33 cellular contexts compared by ENCODE assay signal in the genomic region with DNA sequence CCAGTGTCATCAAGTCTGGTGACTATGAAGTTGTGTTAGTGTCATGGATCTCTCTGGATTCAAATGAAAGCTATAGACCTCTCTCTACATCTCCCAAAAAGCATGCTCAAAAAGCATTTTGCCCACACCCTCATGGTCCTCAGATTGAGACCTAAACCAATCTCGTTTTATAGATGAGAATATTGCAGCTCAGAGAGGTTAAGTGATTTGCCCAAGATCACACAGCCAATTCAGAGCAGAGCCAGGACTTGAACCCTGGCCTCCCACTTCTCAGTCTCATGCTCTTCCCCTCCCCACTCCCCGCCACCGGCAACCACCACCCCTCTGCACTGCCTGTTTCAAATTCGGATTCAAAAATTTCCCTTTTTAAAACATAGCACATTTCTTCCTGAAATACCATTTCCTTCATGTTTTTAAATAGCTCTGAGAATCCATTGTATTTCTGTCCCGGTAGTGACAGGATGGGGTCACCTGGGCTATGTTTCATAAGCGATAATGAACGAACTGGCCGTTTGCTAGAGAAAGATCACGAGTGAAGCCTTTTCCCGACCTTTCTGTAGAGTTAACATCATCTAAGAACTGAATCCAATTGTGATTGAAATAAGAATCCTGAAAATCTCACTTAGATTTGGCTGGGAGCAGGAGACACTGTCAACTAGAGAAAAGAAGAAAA. TPM values are rescaled to one million over a fixed set of nuclear protein-coding genes. Genes with fewer than 3 reads are reported as not detected.
"Had no signal": no experiment of that assay in that cellular context is flagged by ENCODE, and none has a peak within 500 bp of the region (broad histone marks: within the 10 kb centered on the region; RNA-seq: fewer than 3 reads in every experiment).

No MANE protein-coding gene starts in this region.

- ATAC-seq: activated CD4-positive, alpha-beta T cell treated with anti-CD3 and anti-CD28 coated beads for 36 hours; activated CD8-positive, alpha-beta memory T cell treated with anti-CD3 and anti-CD28 coated beads, Interleukin-2, amount 10 ng/mL, durations not matched to agents 7 days and 5 days; activated CD8-positive, alpha-beta T cell treated with anti-CD3 and anti-CD28 coated beads, Interleukin-2, amount 10 ng/mL, durations not matched to agents 7 days and 5 days; activated naive CD4-positive, alpha-beta T cell treated with anti-CD3 and anti-CD28 coated beads, Interleukin-2, amount 50 U/mL, for 72 hours; effector memory CD8-positive, alpha-beta T cell; foreskin keratinocyte; gastrocnemius medialis; heart left ventricle had no signal

- DNase-seq: activated CD4-positive, alpha-beta memory T cell treated with anti-CD3 and anti-CD28 coated beads for 36 hours; activated CD4-positive, alpha-beta T cell treated with anti-CD3 and anti-CD28 coated beads for 36 hours; activated CD4-positive, alpha-beta T cell treated with anti-CD3 and anti-CD28 coated beads, Interleukin-2, amount 10 ng/mL, durations not matched to agents 24 days and 14 days; activated CD4-positive, CD25-positive, alpha-beta regulatory T cell; activated CD4-positive, CD25-positive, alpha-beta regulatory T cell treated with anti-CD3 and anti-CD28 coated beads, Interleukin-2, amount 50 U/mL, for 72 hours; activated CD8-positive, alpha-beta memory T cell treated with anti-CD3 and anti-CD28 coated beads, Interleukin-2, amount 10 ng/mL, durations not matched to agents 7 days and 5 days; activated CD8-positive, alpha-beta memory T cell treated with anti-CD3 and anti-CD28 coated beads, Interleukin-2, amount 50 U/mL, for 4 hours; activated CD8-positive, alpha-beta T cell treated with anti-CD3 and anti-CD28 coated beads, Interleukin-2, amount 10 ng/mL, durations not matched to agents 7 days and 5 days; activated gamma-delta T cell; activated naive CD4-positive, alpha-beta T cell; activated naive CD4-positive, alpha-beta T cell treated with anti-CD3 and anti-CD28 coated beads, Interleukin-2, amount 10 ng/mL, durations not matched to agents 7 days and 5 days; activated naive CD8-positive, alpha-beta T cell treated with anti-CD3 and anti-CD28 coated beads, Interleukin-2, amount 10 ng/mL, durations not matched to agents 7 days and 5 days; activated T-cell treated with anti-CD3 and anti-CD28 coated beads, Interleukin-2, amount 50 U/mL, for 1 hour; activated T-cell treated with anti-CD3 and anti-CD28 coated beads, Interleukin-2, amount 50 U/mL, for 48 hours; central memory CD4-positive, alpha-beta T cell; cerebellar nuclear complex; colonic mucosa; effector CD4-positive, alpha-beta T cell; effector memory CD8-positive, alpha-beta T cell; erythroblast; foreskin keratinocyte; gastrocnemius medialis; glutamatergic neuron; heart left ventricle; T-helper 2 cell had no signal

- H3K4me3 Mint-ChIP-seq: activated CD4-positive, alpha-beta memory T cell treated with anti-CD3 and anti-CD28 coated beads for 36 hours; activated CD4-positive, alpha-beta T cell treated with anti-CD3 and anti-CD28 coated beads for 36 hours; activated CD4-positive, alpha-beta T cell treated with anti-CD3 and anti-CD28 coated beads, Interleukin-2, amount 10 ng/mL, durations not matched to agents 24 days and 14 days; activated CD8-positive, alpha-beta memory T cell treated with anti-CD3 and anti-CD28 coated beads, Interleukin-2, amount 10 ng/mL, durations not matched to agents 7 days and 5 days; activated CD8-positive, alpha-beta T cell treated with anti-CD3 and anti-CD28 coated beads, Interleukin-2, amount 10 ng/mL, durations not matched to agents 7 days and 5 days; activated naive CD4-positive, alpha-beta T cell treated with anti-CD3 and anti-CD28 coated beads, Interleukin-2, amount 10 ng/mL, durations not matched to agents 7 days and 5 days; activated naive CD8-positive, alpha-beta T cell treated with anti-CD3 and anti-CD28 coated beads, Interleukin-2, amount 10 ng/mL, durations not matched to agents 7 days and 5 days; activated T-helper 1 cell treated with anti-CD3 and anti-CD28 coated beads, Interleukin-12 subunit alpha, Interleukin-12 subunit beta, Interleukin-2, Interleukin-4 antibody, amounts not matched to agents 30 ng/mL and 10 ng/mL and 1 ng/mL, durations not matched to agents 14 hours and 24 hours and 36 hours; brain; effector memory CD8-positive, alpha-beta T cell had no signal

- H3K9me3 ChIP-seq: ascending aorta, breast epithelium, colonic mucosa, esophagus muscularis mucosa, gastrocnemius medialis, heart left ventricle had no signal

- H3K4me3 ChIP-seq: ascending aorta, breast epithelium, cardiac muscle cell, colonic mucosa, esophagus muscularis mucosa, gastrocnemius medialis had no signal

- H3K27ac Mint-ChIP-seq: activated CD4-positive, alpha-beta memory T cell treated with anti-CD3 and anti-CD28 coated beads for 36 hours; activated CD4-positive, alpha-beta T cell treated with anti-CD3 and anti-CD28 coated beads for 36 hours; activated CD4-positive, alpha-beta T cell treated with anti-CD3 and anti-CD28 coated beads, Interleukin-2, amount 10 ng/mL, durations not matched to agents 24 days and 14 days; activated CD8-positive, alpha-beta memory T cell treated with anti-CD3 and anti-CD28 coated beads, Interleukin-2, amount 10 ng/mL, durations not matched to agents 7 days and 5 days; activated CD8-positive, alpha-beta T cell treated with anti-CD3 and anti-CD28 coated beads, Interleukin-2, amount 10 ng/mL, durations not matched to agents 7 days and 5 days; activated naive CD4-positive, alpha-beta T cell treated with anti-CD3 and anti-CD28 coated beads, Interleukin-2, amount 10 ng/mL, durations not matched to agents 7 days and 5 days; activated naive CD4-positive, alpha-beta T cell treated with anti-CD3 and anti-CD28 coated beads, Interleukin-2, amount 50 U/mL, for 72 hours; activated naive CD8-positive, alpha-beta T cell treated with anti-CD3 and anti-CD28 coated beads, Interleukin-2, amount 10 ng/mL, durations not matched to agents 7 days and 5 days; activated T-helper 1 cell treated with anti-CD3 and anti-CD28 coated beads, Interleukin-12 subunit alpha, Interleukin-12 subunit beta, Interleukin-2, Interleukin-4 antibody, amounts not matched to agents 30 ng/mL and 10 ng/mL and 1 ng/mL, durations not matched to agents 14 hours and 24 hours and 36 hours; effector memory CD8-positive, alpha-beta T cell had no signal

- H3K36me3 Mint-ChIP-seq: activated CD4-positive, alpha-beta memory T cell treated with anti-CD3 and anti-CD28 coated beads for 36 hours; activated CD8-positive, alpha-beta memory T cell treated with anti-CD3 and anti-CD28 coated beads, Interleukin-2, amount 10 ng/mL, durations not matched to agents 7 days and 5 days; activated naive CD4-positive, alpha-beta T cell treated with anti-CD3 and anti-CD28 coated beads, Interleukin-2, amount 10 ng/mL, durations not matched to agents 7 days and 5 days; activated naive CD4-positive, alpha-beta T cell treated with anti-CD3 and anti-CD28 coated beads, Interleukin-2, amount 50 U/mL, for 72 hours; activated naive CD8-positive, alpha-beta T cell treated with anti-CD3 and anti-CD28 coated beads, Interleukin-2, amount 10 ng/mL, durations not matched to agents 7 days and 5 days; brain had no signal

- H3K4me1 ChIP-seq: ascending aorta, breast epithelium, colonic mucosa, esophagus muscularis mucosa, foreskin keratinocyte had no signal

- H3K9me3 Mint-ChIP-seq: activated CD4-positive, alpha-beta memory T cell treated with anti-CD3 and anti-CD28 coated beads for 36 hours; activated CD4-positive, alpha-beta T cell treated with anti-CD3 and anti-CD28 coated beads, Interleukin-2, amount 10 ng/mL, durations not matched to agents 24 days and 14 days; activated naive CD4-positive, alpha-beta T cell treated with anti-CD3 and anti-CD28 coated beads, Interleukin-2, amount 10 ng/mL, durations not matched to agents 7 days and 5 days; activated naive CD4-positive, alpha-beta T cell treated with anti-CD3 and anti-CD28 coated beads, Interleukin-2, amount 50 U/mL, for 72 hours; activated naive CD8-positive, alpha-beta T cell treated with anti-CD3 and anti-CD28 coated beads, Interleukin-2, amount 10 ng/mL, durations not matched to agents 7 days and 5 days; activated T-helper 1 cell treated with anti-CD3 and anti-CD28 coated beads, Interleukin-12 subunit alpha, Interleukin-12 subunit beta, Interleukin-2, Interleukin-4 antibody, amounts not matched to agents 30 ng/mL and 10 ng/mL and 1 ng/mL, durations not matched to agents 14 hours and 24 hours and 36 hours; brain; effector memory CD8-positive, alpha-beta T cell had no signal

- H3K4me1 Mint-ChIP-seq: activated CD4-positive, alpha-beta T cell treated with anti-CD3 and anti-CD28 coated beads for 36 hours; activated CD4-positive, alpha-beta T cell treated with anti-CD3 and anti-CD28 coated beads, Interleukin-2, amount 10 ng/mL, durations not matched to agents 24 days and 14 days; activated CD8-positive, alpha-beta memory T cell treated with anti-CD3 and anti-CD28 coated beads, Interleukin-2, amount 10 ng/mL, durations not matched to agents 7 days and 5 days; activated naive CD4-positive, alpha-beta T cell treated with anti-CD3 and anti-CD28 coated beads, Interleukin-2, amount 10 ng/mL, durations not matched to agents 7 days and 5 days; activated naive CD8-positive, alpha-beta T cell treated with anti-CD3 and anti-CD28 coated beads, Interleukin-2, amount 10 ng/mL, durations not matched to agents 7 days and 5 days had no signal

- H3K27ac ChIP-seq: ascending aorta, cardiac muscle cell, colonic mucosa, esophagus muscularis mucosa, foreskin keratinocyte, gastrocnemius medialis had no signal

- H3K36me3 ChIP-seq: ascending aorta, breast epithelium, cardiac muscle cell, colonic mucosa, esophagus muscularis mucosa, gastrocnemius medialis, heart left ventricle had no signal

- H3K27me3 ChIP-seq: ascending aorta, breast epithelium, cardiac muscle cell, colonic mucosa, esophagus muscularis mucosa, gastrocnemius medialis, heart left ventricle had no signal

RNA-seq across cellular contexts. Expression of gene SSUH2, which starts 0.8 kb away (rescaled TPM):
- total RNA-seq: activated CD4-positive, alpha-beta memory T cell treated with anti-CD3 and anti-CD28 coated beads for 36 hours; activated CD4-positive, alpha-beta T cell treated with anti-CD3 and anti-CD28 coated beads, Interleukin-2, amount 10 ng/mL, durations not matched to agents 24 days and 14 days; activated CD8-positive, alpha-beta memory T cell treated with anti-CD3 and anti-CD28 coated beads for 36 hours; activated naive CD8-positive, alpha-beta T cell treated with anti-CD3 and anti-CD28 coated beads, Interleukin-2, amount 10 ng/mL, durations not matched to agents 7 days and 5 days; activated T-helper 1 cell treated with anti-CD3 and anti-CD28 coated beads, Interleukin-12 subunit alpha, Interleukin-12 subunit beta, Interleukin-2, Interleukin-4 antibody, amounts not matched to agents 30 ng/mL and 10 ng/mL and 1 ng/mL, durations not matched to agents 14 hours and 24 hours and 36 hours; ascending aorta had no signal
- polyA plus RNA-seq: cardiac muscle cell had no signal
